Comparison of ENCODE assay signal across 1 cellular context in the genomic region with DNA sequence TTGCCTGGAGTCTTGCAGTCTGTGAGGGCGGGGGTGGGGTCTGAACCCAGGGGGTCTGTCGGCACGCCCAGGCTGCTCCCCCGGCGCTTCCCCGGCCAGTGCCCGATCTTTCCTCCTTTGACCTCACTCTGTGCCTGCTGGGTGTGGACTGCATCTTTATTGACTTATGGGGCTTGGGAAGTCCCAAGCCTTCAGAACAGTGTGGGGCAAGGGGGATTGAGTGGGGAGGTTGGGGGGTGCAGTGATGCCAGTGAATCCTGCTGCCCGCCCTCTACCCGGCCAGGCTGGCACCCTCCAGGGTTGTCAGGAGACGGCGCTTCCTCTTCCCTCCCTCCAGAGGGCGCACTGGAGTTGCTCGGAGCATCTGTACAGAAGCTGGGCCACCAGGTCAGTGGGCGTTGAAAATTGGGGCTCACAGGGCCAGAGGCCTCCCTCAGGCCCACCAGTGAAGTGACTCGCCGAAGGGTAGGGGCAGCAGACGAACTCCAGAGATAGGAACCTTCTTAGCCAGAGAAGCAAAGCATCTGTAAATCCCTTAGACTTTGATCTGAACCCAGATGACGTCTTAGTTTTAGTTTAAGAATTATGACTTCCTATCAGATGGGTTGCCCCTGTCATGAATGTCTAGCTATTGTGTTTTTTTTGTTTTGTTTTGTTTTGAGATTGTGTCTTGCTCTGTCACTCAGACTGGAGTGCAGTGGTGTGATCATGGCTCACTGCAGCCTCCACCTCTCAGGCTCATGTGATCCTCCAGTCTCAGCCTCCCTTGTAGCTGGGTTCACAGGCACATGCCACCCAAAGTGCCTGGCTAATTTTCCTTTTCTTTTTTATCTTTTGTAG.
TF ChIP-seq lines count a peak whose summit lies in the region.

No MANE protein-coding gene starts in this region.

TF ChIP-seq in HepG2, 621 proteins besides CTCF, POLR2A, EP300 and RAD21 (continued from another document and continues in another):
- TF ChIP-seq HIC2 (CRISPR knock-in tag; IDR thresholded peaks at IDR 0.05; ENCODE audit: low read depth): peak; percentile 70; the same call in 1 of the 2 replicates
- TF ChIP-seq RFX5 (IDR thresholded peaks at IDR 0.05; ENCODE audit: low read depth, low read length): no peak
- no peak for TF ChIP-seq LCORL (IDR thresholded peaks at IDR 0.05)
- TF ChIP-seq LCORL (CRISPR knock-in tag; IDR thresholded peaks at IDR 0.05): 0 out of 2 replicates have a peak, but pooled peaks have one; percentile 17
- no peak for TF ChIP-seq RBFOX2 (IDR thresholded peaks at IDR 0.05; ENCODE audit: low read depth, low read length)
- TF ChIP-seq SAP130 (CRISPR knock-in tag; IDR thresholded peaks at IDR 0.05; ENCODE audit: low read depth): no peak
- TF ChIP-seq, protein P1, sequence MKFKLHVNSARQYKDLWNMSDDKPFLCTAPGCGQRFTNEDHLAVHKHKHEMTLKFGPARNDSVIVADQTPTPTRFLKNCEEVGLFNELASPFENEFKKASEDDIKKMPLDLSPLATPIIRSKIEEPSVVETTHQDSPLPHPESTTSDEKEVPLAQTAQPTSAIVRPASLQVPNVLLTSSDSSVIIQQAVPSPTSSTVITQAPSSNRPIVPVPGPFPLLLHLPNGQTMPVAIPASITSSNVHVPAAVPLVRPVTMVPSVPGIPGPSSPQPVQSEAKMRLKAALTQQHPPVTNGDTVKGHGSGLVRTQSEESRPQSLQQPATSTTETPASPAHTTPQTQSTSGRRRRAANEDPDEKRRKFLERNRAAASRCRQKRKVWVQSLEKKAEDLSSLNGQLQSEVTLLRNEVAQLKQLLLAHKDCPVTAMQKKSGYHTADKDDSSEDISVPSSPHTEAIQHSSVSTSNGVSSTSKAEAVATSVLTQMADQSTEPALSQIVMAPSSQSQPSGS (CRISPR knock-in tag; IDR thresholded peaks at IDR 0.05): no peak
- TF ChIP-seq NFIC (IDR thresholded peaks at IDR 0.05; ENCODE audit: low read length): no peak
- TF ChIP-seq HNRNPK (IDR thresholded peaks at IDR 0.05; ENCODE audit: low read depth, low read length, poor library complexity, severe bottlenecking): no peak
- TF ChIP-seq, protein P2, sequence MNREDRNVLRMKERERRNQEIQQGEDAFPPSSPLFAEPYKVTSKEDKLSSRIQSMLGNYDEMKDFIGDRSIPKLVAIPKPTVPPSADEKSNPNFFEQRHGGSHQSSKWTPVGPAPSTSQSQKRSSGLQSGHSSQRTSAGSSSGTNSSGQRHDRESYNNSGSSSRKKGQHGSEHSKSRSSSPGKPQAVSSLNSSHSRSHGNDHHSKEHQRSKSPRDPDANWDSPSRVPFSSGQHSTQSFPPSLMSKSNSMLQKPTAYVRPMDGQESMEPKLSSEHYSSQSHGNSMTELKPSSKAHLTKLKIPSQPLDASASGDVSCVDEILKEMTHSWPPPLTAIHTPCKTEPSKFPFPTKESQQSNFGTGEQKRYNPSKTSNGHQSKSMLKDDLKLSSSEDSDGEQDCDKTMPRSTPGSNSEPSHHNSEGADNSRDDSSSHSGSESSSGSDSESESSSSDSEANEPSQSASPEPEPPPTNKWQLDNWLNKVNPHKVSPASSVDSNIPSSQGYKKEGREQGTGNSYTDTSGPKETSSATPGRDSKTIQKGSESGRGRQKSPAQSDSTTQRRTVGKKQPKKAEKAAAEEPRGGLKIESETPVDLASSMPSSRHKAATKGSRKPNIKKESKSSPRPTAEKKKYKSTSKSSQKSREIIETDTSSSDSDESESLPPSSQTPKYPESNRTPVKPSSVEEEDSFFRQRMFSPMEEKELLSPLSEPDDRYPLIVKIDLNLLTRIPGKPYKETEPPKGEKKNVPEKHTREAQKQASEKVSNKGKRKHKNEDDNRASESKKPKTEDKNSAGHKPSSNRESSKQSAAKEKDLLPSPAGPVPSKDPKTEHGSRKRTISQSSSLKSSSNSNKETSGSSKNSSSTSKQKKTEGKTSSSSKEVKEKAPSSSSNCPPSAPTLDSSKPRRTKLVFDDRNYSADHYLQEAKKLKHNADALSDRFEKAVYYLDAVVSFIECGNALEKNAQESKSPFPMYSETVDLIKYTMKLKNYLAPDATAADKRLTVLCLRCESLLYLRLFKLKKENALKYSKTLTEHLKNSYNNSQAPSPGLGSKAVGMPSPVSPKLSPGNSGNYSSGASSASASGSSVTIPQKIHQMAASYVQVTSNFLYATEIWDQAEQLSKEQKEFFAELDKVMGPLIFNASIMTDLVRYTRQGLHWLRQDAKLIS (CRISPR knock-in tag; IDR thresholded peaks at IDR 0.05): no peak
- TF ChIP-seq SNAI1 (CRISPR knock-in tag; IDR thresholded peaks at IDR 0.05; ENCODE audit: borderline replicate concordance): no peak
- TF ChIP-seq ZNF687 (CRISPR knock-in tag; IDR thresholded peaks at IDR 0.05): peak; percentile 53
- TF ChIP-seq ZNF460 (CRISPR knock-in tag; IDR thresholded peaks at IDR 0.05; ENCODE audit: borderline replicate concordance): no peak
- no peak for TF ChIP-seq KAT2B (IDR thresholded peaks at IDR 0.05; ENCODE audit: borderline replicate concordance, low read depth, low read length)
- no peak for TF ChIP-seq FIP1L1 (IDR thresholded peaks at IDR 0.05; ENCODE audit: borderline replicate concordance, insufficient read depth, low read depth, low read length)
- TF ChIP-seq FOSL2 (CRISPR knock-in tag; IDR thresholded peaks at IDR 0.05): no peak
- TF ChIP-seq ZNF816 (CRISPR knock-in tag; IDR thresholded peaks at IDR 0.05; ENCODE audit: borderline replicate concordance): no peak
- no peak for TF ChIP-seq GATA4 (IDR thresholded peaks at IDR 0.05; ENCODE audit: borderline replicate concordance, low read depth)
- no peak for TF ChIP-seq ZBTB7B (CRISPR knock-in tag; IDR thresholded peaks at IDR 0.05)
- no peak for TF ChIP-seq MED8 (CRISPR knock-in tag; IDR thresholded peaks at IDR 0.05; ENCODE audit: insufficient replicate concordance)
- no peak for TF ChIP-seq SKIL (CRISPR knock-in tag; IDR thresholded peaks at IDR 0.05; ENCODE audit: borderline replicate concordance)
- TF ChIP-seq, protein P3, sequence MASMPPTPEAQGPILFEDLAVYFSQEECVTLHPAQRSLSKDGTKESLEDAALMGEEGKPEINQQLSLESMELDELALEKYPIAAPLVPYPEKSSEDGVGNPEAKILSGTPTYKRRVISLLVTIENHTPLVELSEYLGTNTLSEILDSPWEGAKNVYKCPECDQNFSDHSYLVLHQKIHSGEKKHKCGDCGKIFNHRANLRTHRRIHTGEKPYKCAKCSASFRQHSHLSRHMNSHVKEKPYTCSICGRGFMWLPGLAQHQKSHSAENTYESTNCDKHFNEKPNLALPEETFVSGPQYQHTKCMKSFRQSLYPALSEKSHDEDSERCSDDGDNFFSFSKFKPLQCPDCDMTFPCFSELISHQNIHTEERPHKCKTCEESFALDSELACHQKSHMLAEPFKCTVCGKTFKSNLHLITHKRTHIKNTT (CRISPR knock-in tag; IDR thresholded peaks at IDR 0.05): no peak
- TF ChIP-seq FOXO1 (CRISPR knock-in tag; IDR thresholded peaks at IDR 0.05): no peak
- no peak for TF ChIP-seq ZNF12 (CRISPR knock-in tag; IDR thresholded peaks at IDR 0.05)
- no peak for TF ChIP-seq TMF1 (CRISPR knock-in tag; IDR thresholded peaks at IDR 0.05; ENCODE audit: low read depth)
- TF ChIP-seq POLR2AphosphoS2 (IDR thresholded peaks at IDR 0.05; ENCODE audit: low read depth, low read length): no peak
- no peak for TF ChIP-seq HDAC6 (IDR thresholded peaks at IDR 0.05; ENCODE audit: low read depth, low read length)
- no peak for TF ChIP-seq ZNF672 (CRISPR knock-in tag; IDR thresholded peaks at IDR 0.05)
- no peak for TF ChIP-seq BCLAF1 (IDR thresholded peaks at IDR 0.05)
- TF ChIP-seq NR1H2 (CRISPR knock-in tag; IDR thresholded peaks at IDR 0.05; ENCODE audit: borderline replicate concordance, low read depth): no peak
- no peak for TF ChIP-seq ZNF205 (CRISPR knock-in tag; IDR thresholded peaks at IDR 0.05)
- no peak for TF ChIP-seq ZNF747 (CRISPR knock-in tag; IDR thresholded peaks at IDR 0.05; ENCODE audit: borderline replicate concordance)
- TF ChIP-seq ZSCAN29 (CRISPR knock-in tag; conservative IDR thresholded peaks at IDR 0.05): no peak
- peak; percentile 24; the same call in 1 of the 2 replicates for TF ChIP-seq NRL (CRISPR knock-in tag; IDR thresholded peaks at IDR 0.05; ENCODE audit: borderline replicate concordance)
- no peak for TF ChIP-seq ZNF530 (CRISPR knock-in tag; IDR thresholded peaks at IDR 0.05; ENCODE audit: low read depth)
- no peak for TF ChIP-seq ZFP82 (CRISPR knock-in tag; IDR thresholded peaks at IDR 0.05; ENCODE audit: borderline replicate concordance)
- no peak for TF ChIP-seq ZNF674 (CRISPR knock-in tag; IDR thresholded peaks at IDR 0.05; ENCODE audit: low read depth)
- TF ChIP-seq TBX2 (CRISPR knock-in tag; IDR thresholded peaks at IDR 0.05; ENCODE audit: borderline replicate concordance): no peak
- no peak for TF ChIP-seq JUNB (CRISPR knock-in tag; IDR thresholded peaks at IDR 0.05; ENCODE audit: borderline replicate concordance)
- TF ChIP-seq ZNF441 (CRISPR knock-in tag; IDR thresholded peaks at IDR 0.05; ENCODE audit: borderline replicate concordance): no peak
- no peak for TF ChIP-seq ZNF557 (CRISPR knock-in tag; IDR thresholded peaks at IDR 0.05)
- TF ChIP-seq EZH2 (conservative IDR thresholded peaks at IDR 0.05; ENCODE audit: low read depth, low read length): no peak
- no peak for TF ChIP-seq ZNF598 (CRISPR knock-in tag; IDR thresholded peaks at IDR 0.05; ENCODE audit: borderline replicate concordance)
- 0 out of 2 replicates have a peak, but pooled peaks have one; percentile 69 for TF ChIP-seq ZNF510 (CRISPR knock-in tag; IDR thresholded peaks at IDR 0.05; ENCODE audit: low read depth)
